1 cellular context compared by ENCODE assay signal in genomic region chr11:18384157-18384641, GRCh38.
TF ChIP-seq lines count a peak whose summit lies in the region.

No MANE protein-coding gene starts in this region.

TF ChIP-seq in GM12878, 131 proteins besides CTCF, POLR2A, EP300 and RAD21 (continued from another document):
- TF ChIP-seq, protein P1, sequence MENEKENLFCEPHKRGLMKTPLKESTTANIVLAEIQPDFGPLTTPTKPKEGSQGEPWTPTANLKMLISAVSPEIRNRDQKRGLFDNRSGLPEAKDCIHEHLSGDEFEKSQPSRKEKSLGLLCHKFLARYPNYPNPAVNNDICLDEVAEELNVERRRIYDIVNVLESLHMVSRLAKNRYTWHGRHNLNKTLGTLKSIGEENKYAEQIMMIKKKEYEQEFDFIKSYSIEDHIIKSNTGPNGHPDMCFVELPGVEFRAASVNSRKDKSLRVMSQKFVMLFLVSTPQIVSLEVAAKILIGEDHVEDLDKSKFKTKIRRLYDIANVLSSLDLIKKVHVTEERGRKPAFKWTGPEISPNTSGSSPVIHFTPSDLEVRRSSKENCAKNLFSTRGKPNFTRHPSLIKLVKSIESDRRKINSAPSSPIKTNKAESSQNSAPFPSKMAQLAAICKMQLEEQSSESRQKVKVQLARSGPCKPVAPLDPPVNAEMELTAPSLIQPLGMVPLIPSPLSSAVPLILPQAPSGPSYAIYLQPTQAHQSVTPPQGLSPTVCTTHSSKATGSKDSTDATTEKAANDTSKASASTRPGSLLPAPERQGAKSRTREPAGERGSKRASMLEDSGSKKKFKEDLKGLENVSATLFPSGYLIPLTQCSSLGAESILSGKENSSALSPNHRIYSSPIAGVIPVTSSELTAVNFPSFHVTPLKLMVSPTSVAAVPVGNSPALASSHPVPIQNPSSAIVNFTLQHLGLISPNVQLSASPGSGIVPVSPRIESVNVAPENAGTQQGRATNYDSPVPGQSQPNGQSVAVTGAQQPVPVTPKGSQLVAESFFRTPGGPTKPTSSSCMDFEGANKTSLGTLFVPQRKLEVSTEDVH (IDR thresholded peaks at IDR 0.05; ENCODE audit: low read depth, partially characterized antibody) = no peak
- no peak; the same call in 1 of the 2 replicates for TF ChIP-seq ATF7 (IDR thresholded peaks at IDR 0.05; ENCODE audit: low read depth)
- peak; percentile 76; the same call in 1 of the 2 replicates for TF ChIP-seq PML (IDR thresholded peaks at IDR 0.05; ENCODE audit: low read length)
- no peak for TF ChIP-seq NR2C1 (IDR thresholded peaks at IDR 0.05)
- TF ChIP-seq RELA (IDR thresholded peaks at IDR 0.05; ENCODE audit: borderline replicate concordance, partially characterized antibody) = no peak
- TF ChIP-seq E4F1 (IDR thresholded peaks at IDR 0.05; ENCODE audit: borderline replicate concordance, partially characterized antibody) = no peak
- TF ChIP-seq KDM1A (IDR thresholded peaks at IDR 0.05; ENCODE audit: borderline replicate concordance) = no peak
- TF ChIP-seq, protein P2, sequence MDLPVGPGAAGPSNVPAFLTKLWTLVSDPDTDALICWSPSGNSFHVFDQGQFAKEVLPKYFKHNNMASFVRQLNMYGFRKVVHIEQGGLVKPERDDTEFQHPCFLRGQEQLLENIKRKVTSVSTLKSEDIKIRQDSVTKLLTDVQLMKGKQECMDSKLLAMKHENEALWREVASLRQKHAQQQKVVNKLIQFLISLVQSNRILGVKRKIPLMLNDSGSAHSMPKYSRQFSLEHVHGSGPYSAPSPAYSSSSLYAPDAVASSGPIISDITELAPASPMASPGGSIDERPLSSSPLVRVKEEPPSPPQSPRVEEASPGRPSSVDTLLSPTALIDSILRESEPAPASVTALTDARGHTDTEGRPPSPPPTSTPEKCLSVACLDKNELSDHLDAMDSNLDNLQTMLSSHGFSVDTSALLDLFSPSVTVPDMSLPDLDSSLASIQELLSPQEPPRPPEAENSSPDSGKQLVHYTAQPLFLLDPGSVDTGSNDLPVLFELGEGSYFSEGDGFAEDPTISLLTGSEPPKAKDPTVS (IDR thresholded peaks at IDR 0.05; ENCODE audit: low read depth, low read length) = no peak
TF ChIP-seq in GM12878: peak in this region for 12.
